Comparison of ENCODE assay signal across 1 cellular context in genomic region chr10:34814228-34815173, GRCh38.
TF ChIP-seq lines count a peak whose summit lies in the region.

No MANE protein-coding gene starts in this region.

TF ChIP-seq in HEK293, 187 proteins besides CTCF, POLR2A, EP300 and RAD21 (continued from another document):
- TF ChIP-seq, protein P1, sequence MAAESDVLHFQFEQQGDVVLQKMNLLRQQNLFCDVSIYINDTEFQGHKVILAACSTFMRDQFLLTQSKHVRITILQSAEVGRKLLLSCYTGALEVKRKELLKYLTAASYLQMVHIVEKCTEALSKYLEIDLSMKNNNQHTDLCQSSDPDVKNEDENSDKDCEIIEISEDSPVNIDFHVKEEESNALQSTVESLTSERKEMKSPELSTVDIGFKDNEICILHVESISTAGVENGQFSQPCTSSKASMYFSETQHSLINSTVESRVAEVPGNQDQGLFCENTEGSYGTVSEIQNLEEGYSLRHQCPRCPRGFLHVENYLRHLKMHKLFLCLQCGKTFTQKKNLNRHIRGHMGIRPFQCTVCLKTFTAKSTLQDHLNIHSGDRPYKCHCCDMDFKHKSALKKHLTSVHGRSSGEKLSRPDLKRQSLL (tag by site-specific recombination; IDR thresholded peaks at IDR 0.05), result no peak
- TF ChIP-seq PRDM10 (tag by site-specific recombination; IDR thresholded peaks at IDR 0.05) (no peak), ZNF221 (tag by site-specific recombination; IDR thresholded peaks at IDR 0.05; ENCODE audit: borderline replicate concordance) (no peak), KLF8 (tag by site-specific recombination; IDR thresholded peaks at IDR 0.05) (peak; percentile 14; the same call in 1 of the 2 replicates), REPIN1 (tag by site-specific recombination; IDR thresholded peaks at IDR 0.05; ENCODE audit: low read depth) (no peak), ZNF302 (tag by site-specific recombination; IDR thresholded peaks at IDR 0.05; ENCODE audit: low read depth) (no peak)
- TF ChIP-seq, protein P2, sequence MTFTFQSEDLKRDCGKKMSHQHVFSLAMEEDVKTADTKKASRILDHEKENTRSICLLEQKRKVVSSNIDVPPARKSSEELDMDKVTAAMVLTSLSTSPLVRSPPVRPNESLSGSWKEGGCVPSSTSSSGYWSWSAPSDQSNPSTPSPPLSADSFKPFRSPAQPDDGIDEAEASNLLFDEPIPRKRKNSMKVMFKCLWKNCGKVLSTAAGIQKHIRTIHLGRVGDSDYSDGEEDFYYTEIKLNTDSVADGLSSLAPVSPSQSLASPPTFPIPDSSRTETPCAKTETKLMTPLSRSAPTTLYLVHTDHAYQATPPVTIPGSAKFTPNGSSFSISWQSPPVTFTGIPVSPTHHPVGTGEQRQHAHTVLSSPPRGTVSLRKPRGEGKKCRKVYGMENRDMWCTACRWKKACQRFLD (tag by site-specific recombination; IDR thresholded peaks at IDR 0.05), result no peak
- TF ChIP-seq, protein P3, sequence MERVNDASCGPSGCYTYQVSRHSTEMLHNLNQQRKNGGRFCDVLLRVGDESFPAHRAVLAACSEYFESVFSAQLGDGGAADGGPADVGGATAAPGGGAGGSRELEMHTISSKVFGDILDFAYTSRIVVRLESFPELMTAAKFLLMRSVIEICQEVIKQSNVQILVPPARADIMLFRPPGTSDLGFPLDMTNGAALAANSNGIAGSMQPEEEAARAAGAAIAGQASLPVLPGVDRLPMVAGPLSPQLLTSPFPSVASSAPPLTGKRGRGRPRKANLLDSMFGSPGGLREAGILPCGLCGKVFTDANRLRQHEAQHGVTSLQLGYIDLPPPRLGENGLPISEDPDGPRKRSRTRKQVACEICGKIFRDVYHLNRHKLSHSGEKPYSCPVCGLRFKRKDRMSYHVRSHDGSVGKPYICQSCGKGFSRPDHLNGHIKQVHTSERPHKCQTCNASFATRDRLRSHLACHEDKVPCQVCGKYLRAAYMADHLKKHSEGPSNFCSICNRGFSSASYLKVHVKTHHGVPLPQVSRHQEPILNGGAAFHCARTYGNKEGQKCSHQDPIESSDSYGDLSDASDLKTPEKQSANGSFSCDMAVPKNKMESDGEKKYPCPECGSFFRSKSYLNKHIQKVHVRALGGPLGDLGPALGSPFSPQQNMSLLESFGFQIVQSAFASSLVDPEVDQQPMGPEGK (tag by site-specific recombination; IDR thresholded peaks at IDR 0.05), result peak; percentile 81
